2 cellular contexts compared by ENCODE assay signal in the genomic region with DNA sequence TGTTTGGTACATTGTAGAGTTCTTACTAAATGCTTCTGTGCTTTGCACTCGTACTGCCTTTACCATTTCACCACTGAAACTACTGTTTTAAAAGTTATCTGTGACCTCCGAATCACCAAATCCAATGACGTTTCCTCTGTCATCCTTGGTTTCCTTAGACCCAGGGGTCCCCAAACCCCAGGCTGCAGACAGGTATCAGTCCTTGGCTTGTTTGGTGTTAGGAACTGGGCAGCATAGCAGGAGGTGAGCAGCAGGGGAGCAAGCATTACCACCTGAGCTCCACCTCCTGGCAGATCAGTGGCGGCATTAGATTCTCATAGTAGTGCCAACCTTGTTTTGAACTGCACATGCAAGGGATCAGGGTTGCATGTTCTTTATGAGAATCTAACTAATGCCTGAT.
TF ChIP-seq lines count a peak whose summit lies in the region.

No MANE protein-coding gene starts in this region.

TF ChIP-seq in HCT116, 20 proteins besides CTCF, POLR2A, EP300 and RAD21:
- TF ChIP-seq POLR2AphosphoS5 (IDR thresholded peaks at IDR 0.05; ENCODE audit: low read depth, low read length), result no peak
- TF ChIP-seq JUND (IDR thresholded peaks at IDR 0.05), result no peak
- TF ChIP-seq, protein P1, sequence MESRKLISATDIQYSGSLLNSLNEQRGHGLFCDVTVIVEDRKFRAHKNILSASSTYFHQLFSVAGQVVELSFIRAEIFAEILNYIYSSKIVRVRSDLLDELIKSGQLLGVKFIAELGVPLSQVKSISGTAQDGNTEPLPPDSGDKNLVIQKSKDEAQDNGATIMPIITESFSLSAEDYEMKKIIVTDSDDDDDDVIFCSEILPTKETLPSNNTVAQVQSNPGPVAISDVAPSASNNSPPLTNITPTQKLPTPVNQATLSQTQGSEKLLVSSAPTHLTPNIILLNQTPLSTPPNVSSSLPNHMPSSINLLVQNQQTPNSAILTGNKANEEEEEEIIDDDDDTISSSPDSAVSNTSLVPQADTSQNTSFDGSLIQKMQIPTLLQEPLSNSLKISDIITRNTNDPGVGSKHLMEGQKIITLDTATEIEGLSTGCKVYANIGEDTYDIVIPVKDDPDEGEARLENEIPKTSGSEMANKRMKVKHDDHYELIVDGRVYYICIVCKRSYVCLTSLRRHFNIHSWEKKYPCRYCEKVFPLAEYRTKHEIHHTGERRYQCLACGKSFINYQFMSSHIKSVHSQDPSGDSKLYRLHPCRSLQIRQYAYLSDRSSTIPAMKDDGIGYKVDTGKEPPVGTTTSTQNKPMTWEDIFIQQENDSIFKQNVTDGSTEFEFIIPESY (IDR thresholded peaks at IDR 0.05; ENCODE audit: extremely low read depth, insufficient replicate concordance, low read length), result no peak
- no peak for TF ChIP-seq ZFX (IDR thresholded peaks at IDR 0.05)
- TF ChIP-seq ZNF274 (IDR thresholded peaks at IDR 0.05; ENCODE audit: low read depth, low read length), result no peak
- TF ChIP-seq SRF (IDR thresholded peaks at IDR 0.05; ENCODE audit: low read depth), result no peak
- no peak for TF ChIP-seq ELF1 (IDR thresholded peaks at IDR 0.05; ENCODE audit: borderline replicate concordance, low read depth)
- no peak for TF ChIP-seq CBX3 (IDR thresholded peaks at IDR 0.05; ENCODE audit: low read depth)
- TF ChIP-seq CEBPB (IDR thresholded peaks at IDR 0.05; ENCODE audit: low read depth), result no peak
- TF ChIP-seq, protein P2, sequence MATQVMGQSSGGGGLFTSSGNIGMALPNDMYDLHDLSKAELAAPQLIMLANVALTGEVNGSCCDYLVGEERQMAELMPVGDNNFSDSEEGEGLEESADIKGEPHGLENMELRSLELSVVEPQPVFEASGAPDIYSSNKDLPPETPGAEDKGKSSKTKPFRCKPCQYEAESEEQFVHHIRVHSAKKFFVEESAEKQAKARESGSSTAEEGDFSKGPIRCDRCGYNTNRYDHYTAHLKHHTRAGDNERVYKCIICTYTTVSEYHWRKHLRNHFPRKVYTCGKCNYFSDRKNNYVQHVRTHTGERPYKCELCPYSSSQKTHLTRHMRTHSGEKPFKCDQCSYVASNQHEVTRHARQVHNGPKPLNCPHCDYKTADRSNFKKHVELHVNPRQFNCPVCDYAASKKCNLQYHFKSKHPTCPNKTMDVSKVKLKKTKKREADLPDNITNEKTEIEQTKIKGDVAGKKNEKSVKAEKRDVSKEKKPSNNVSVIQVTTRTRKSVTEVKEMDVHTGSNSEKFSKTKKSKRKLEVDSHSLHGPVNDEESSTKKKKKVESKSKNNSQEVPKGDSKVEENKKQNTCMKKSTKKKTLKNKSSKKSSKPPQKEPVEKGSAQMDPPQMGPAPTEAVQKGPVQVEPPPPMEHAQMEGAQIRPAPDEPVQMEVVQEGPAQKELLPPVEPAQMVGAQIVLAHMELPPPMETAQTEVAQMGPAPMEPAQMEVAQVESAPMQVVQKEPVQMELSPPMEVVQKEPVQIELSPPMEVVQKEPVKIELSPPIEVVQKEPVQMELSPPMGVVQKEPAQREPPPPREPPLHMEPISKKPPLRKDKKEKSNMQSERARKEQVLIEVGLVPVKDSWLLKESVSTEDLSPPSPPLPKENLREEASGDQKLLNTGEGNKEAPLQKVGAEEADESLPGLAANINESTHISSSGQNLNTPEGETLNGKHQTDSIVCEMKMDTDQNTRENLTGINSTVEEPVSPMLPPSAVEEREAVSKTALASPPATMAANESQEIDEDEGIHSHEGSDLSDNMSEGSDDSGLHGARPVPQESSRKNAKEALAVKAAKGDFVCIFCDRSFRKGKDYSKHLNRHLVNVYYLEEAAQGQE (IDR thresholded peaks at IDR 0.05; ENCODE audit: low read depth), result no peak
- no peak for TF ChIP-seq EGR1 (IDR thresholded peaks at IDR 0.05; ENCODE audit: low read depth)
- TF ChIP-seq, protein P3, sequence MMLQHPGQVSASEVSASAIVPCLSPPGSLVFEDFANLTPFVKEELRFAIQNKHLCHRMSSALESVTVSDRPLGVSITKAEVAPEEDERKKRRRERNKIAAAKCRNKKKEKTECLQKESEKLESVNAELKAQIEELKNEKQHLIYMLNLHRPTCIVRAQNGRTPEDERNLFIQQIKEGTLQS (IDR thresholded peaks at IDR 0.05), result no peak
- TF ChIP-seq TCF7L2 (IDR thresholded peaks at IDR 0.05; ENCODE audit: borderline replicate concordance, extremely low read depth, insufficient read depth, insufficient read length), result no peak

TF ChIP-seq in WTC11, 78 proteins besides CTCF, POLR2A, EP300 and RAD21:
- no peak for TF ChIP-seq SMAD3 (CRISPR knock-in tag; IDR thresholded peaks at IDR 0.05; ENCODE audit: borderline replicate concordance)
- no peak for TF ChIP-seq IRF2 (CRISPR knock-in tag; IDR thresholded peaks at IDR 0.05; ENCODE audit: borderline replicate concordance, low read depth)
- TF ChIP-seq, protein P4, sequence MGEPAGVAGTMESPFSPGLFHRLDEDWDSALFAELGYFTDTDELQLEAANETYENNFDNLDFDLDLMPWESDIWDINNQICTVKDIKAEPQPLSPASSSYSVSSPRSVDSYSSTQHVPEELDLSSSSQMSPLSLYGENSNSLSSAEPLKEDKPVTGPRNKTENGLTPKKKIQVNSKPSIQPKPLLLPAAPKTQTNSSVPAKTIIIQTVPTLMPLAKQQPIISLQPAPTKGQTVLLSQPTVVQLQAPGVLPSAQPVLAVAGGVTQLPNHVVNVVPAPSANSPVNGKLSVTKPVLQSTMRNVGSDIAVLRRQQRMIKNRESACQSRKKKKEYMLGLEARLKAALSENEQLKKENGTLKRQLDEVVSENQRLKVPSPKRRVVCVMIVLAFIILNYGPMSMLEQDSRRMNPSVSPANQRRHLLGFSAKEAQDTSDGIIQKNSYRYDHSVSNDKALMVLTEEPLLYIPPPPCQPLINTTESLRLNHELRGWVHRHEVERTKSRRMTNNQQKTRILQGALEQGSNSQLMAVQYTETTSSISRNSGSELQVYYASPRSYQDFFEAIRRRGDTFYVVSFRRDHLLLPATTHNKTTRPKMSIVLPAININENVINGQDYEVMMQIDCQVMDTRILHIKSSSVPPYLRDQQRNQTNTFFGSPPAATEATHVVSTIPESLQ (CRISPR knock-in tag; IDR thresholded peaks at IDR 0.05), result no peak
- TF ChIP-seq ZNF423 (CRISPR knock-in tag; IDR thresholded peaks at IDR 0.05), result peak; percentile 62; the same call in 1 of the 2 replicates
- TF ChIP-seq, protein P5, sequence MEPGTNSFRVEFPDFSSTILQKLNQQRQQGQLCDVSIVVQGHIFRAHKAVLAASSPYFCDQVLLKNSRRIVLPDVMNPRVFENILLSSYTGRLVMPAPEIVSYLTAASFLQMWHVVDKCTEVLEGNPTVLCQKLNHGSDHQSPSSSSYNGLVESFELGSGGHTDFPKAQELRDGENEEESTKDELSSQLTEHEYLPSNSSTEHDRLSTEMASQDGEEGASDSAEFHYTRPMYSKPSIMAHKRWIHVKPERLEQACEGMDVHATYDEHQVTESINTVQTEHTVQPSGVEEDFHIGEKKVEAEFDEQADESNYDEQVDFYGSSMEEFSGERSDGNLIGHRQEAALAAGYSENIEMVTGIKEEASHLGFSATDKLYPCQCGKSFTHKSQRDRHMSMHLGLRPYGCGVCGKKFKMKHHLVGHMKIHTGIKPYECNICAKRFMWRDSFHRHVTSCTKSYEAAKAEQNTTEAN (CRISPR knock-in tag; IDR thresholded peaks at IDR 0.05), result no peak
